Comparison of ENCODE assay signal across 1 cellular context in genomic region chr2:45353879-45354278, GRCh38.
A peak's percentile ranks its signal among the peaks of the same experiment; 100 is the strongest.
TF ChIP-seq lines count a peak whose summit lies in the region.

No MANE protein-coding gene starts in this region.

TF ChIP-seq in IMR-90, 13 proteins besides CTCF, POLR2A, EP300 and RAD21 (continued from another document):
- TF ChIP-seq, protein P1, sequence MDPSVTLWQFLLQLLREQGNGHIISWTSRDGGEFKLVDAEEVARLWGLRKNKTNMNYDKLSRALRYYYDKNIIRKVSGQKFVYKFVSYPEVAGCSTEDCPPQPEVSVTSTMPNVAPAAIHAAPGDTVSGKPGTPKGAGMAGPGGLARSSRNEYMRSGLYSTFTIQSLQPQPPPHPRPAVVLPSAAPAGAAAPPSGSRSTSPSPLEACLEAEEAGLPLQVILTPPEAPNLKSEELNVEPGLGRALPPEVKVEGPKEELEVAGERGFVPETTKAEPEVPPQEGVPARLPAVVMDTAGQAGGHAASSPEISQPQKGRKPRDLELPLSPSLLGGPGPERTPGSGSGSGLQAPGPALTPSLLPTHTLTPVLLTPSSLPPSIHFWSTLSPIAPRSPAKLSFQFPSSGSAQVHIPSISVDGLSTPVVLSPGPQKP (IDR thresholded peaks at IDR 0.05; ENCODE audit: borderline replicate concordance, low read depth, low read length), result no peak
- peak; percentile 96 for TF ChIP-seq RCOR1 (IDR thresholded peaks at IDR 0.05; ENCODE audit: insufficient replicate concordance, low read length)
- no peak for TF ChIP-seq MXI1 (IDR thresholded peaks at IDR 0.05; ENCODE audit: borderline replicate concordance, low read depth, low read length)
- no peak for TF ChIP-seq USF2 (IDR thresholded peaks at IDR 0.05; ENCODE audit: low read depth, low read length)
